In the genomic region with DNA sequence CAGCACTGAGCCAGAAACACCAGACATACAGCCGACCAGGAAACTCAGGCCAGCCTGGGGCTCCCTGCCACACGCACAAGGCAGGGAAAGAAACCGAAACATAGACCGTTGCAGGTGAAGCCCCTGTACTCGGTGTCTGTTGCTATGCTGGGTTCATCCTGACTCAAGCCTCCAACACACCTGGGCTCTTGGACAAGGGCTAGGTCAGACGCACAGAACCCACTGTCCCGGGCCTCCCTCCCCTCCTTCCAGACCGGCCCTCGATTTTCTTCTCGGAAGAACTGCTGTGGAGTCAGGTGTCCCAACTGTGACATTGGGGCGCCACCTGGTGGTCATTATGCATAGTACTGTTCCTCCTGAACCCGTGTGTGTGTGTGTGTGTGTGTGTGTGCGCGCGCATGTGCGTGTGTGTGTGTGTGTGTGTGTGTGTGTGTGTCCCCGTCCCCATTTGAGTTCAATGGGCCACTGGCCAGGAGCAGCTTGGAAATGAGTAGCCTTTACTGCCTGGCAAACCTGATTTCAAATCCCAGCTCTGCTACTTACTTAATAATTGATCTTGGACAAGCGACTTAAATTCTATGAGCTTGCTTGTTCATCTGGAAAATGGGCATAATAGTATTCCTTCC, we compare ENCODE assay signal across 1 cellular context.
TF ChIP-seq lines count a peak whose summit lies in the region.

No MANE protein-coding gene starts in this region.

TF ChIP-seq in GM23338, 12 proteins besides CTCF, POLR2A, EP300 and RAD21 (continued from another document):
- TF ChIP-seq ZNF462 (CRISPR knock-in tag; IDR thresholded peaks at IDR 0.05) (no peak), ZNF114 (CRISPR knock-in tag; IDR thresholded peaks at IDR 0.05) (no peak), EZH2phosphoT487 (IDR thresholded peaks at IDR 0.05; ENCODE audit: unreplicated experiment) (no peak), EZH2 (IDR thresholded peaks at IDR 0.05; ENCODE audit: low read depth, unreplicated experiment) (no peak), POLR2AphosphoS5 (IDR thresholded peaks at IDR 0.05; ENCODE audit: low read depth) (no peak), NANOG (IDR thresholded peaks at IDR 0.05; ENCODE audit: borderline replicate concordance) (no peak)
- TF ChIP-seq, protein P1, sequence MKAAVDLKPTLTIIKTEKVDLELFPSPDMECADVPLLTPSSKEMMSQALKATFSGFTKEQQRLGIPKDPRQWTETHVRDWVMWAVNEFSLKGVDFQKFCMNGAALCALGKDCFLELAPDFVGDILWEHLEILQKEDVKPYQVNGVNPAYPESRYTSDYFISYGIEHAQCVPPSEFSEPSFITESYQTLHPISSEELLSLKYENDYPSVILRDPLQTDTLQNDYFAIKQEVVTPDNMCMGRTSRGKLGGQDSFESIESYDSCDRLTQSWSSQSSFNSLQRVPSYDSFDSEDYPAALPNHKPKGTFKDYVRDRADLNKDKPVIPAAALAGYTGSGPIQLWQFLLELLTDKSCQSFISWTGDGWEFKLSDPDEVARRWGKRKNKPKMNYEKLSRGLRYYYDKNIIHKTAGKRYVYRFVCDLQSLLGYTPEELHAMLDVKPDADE (IDR thresholded peaks at IDR 0.05), result no peak
